In the genomic region with DNA sequence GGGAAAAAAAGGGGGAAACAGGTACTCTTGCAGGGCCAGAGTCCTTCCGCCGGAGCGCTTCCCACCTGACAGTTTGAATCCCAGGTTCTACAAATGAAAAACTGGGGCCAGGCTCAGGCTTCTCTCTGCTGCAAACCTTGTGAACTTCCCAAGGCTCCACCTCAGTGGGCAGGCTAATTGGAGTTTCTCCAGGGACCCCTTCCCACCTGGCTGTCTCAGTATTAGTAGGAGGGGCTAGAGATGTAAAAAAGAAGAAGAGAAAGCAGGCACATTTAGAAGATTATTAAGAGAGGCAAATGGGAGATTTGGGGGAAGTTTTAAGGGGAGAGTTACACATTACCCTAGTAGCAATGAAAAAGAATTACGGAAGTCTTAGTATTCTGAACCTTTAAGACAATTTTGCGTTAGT, we compare ENCODE assay signal across 8 cellular contexts. TPM values are rescaled to one million over a fixed set of nuclear protein-coding genes. Genes with fewer than 3 reads are reported as not detected.
A peak's percentile ranks its signal among the peaks of the same experiment; 100 is the strongest.
DNase-seq lines count a peak whose midpoint lies in the region; ATAC-seq and TF ChIP-seq lines count a peak whose summit lies in the region.

No MANE protein-coding gene starts in this region.

- H3K4me3 ChIP-seq in mammary epithelial cell (replicated peaks in 1 of 3; ENCODE audit: insufficient read depth in 1 of 3, low read depth in 2 of 3, low read length in 3 of 3) = peak overlapping the region; percentile 46 to 82 (median 64)
- peak overlapping the region; percentile 75 for H3K4me3 ChIP-seq in mononuclear cell (ENCODE audit: low read length)

- intact Hi-C loops in mammary epithelial cell (cut with micrococcal nuclease) = no loop called here

- BruUV-seq in mammary epithelial cell (replicated peaks; lab: Mats Ljungman, UMichigan) = no TSS peak

- peak overlapping the region; percentile 67 for H2AFZ ChIP-seq in mammary epithelial cell (ENCODE audit: low read depth, low read length)

- 0% methylated on average over 2 of the region's 5 CpGs for WGBS in mammary epithelial cell (ENCODE audit: low coverage, missing lambda C conversion rate)

- no peak for TF ChIP-seq CTCF in mammary epithelial cell (conservative IDR thresholded peaks at IDR 0.05 in 1 of 2, IDR thresholded peaks at IDR 0.05 in 1 of 2; ENCODE audit: extremely low read depth in 1 of 2, insufficient read depth in 1 of 2, low read depth in 1 of 2, low read length in 2 of 2)

- H3K27ac ChIP-seq in mammary epithelial cell (ENCODE audit: insufficient read depth, low read depth, low read length) = peak overlapping the region; percentile 90

- peak; percentile 22 for ATAC-seq in GM18873 (IDR thresholded peaks at IDR 0.05; ENCODE audit: low FRiP score, unreplicated experiment)
- ATAC-seq in HG03432 (IDR thresholded peaks at IDR 0.05; ENCODE audit: unreplicated experiment) = no peak
- no peak for ATAC-seq in GM18868 (IDR thresholded peaks at IDR 0.05; ENCODE audit: unreplicated experiment)
- no peak for ATAC-seq in HG02884 (IDR thresholded peaks at IDR 0.05; ENCODE audit: unreplicated experiment)

- no peaks in the 10 kb centered on the region for H4K20me1 ChIP-seq in mammary epithelial cell (ENCODE audit: insufficient read depth, low read length)

- H3K27me3 ChIP-seq in mammary epithelial cell (ENCODE audit: insufficient read depth, low read length) (no peaks in the 10 kb centered on the region), mononuclear cell (ENCODE audit: insufficient read depth, low read length) (no peaks in the 10 kb centered on the region)

- dilution Hi-C loops in mammary epithelial cell (cut with HindIII; ENCODE audit: low sequenced_read_pairs) = no loop called here

- H3K9me3 ChIP-seq in mammary epithelial cell (replicated peaks; ENCODE audit: insufficient read depth, low read length) (no peaks in the 10 kb centered on the region), mononuclear cell (ENCODE audit: low read depth, low read length) (no peaks in the 10 kb centered on the region)

- H3K9ac ChIP-seq in mammary epithelial cell (ENCODE audit: insufficient read depth, low read length) = peak overlapping the region; percentile 81

- H3K79me2 ChIP-seq in mammary epithelial cell (ENCODE audit: insufficient read depth, low read length) = peaks cover 13% of the 10 kb centered on the region

- DNase-seq in NOMO-1 treated with DMSO at 0.1 percent for 48 hours (lab: John Stamatoyannopoulos, UW; ENCODE audit: unreplicated experiment) = peak; percentile 73
- DNase-seq in mammary epithelial cell = peak; percentile 33
- DNase-seq in dedifferentiated amniotic fluid mesenchymal stem cell (ENCODE audit: extremely low spot score) = no peak

- H3K36me3 ChIP-seq in mammary epithelial cell (ENCODE audit: insufficient read depth, low read length) = no peaks in the 10 kb centered on the region

- H3K4me1 ChIP-seq in mammary epithelial cell (ENCODE audit: insufficient read depth, low read length) = peaks cover 39% of the 10 kb centered on the region
- H3K4me1 ChIP-seq in mononuclear cell (ENCODE audit: insufficient read depth, low read length) = peaks cover 41% of the 10 kb centered on the region

- peak overlapping the region; percentile 97 for H3K4me2 ChIP-seq in mammary epithelial cell (ENCODE audit: insufficient read depth, low read depth, low read length)

- CTCF ChIA-PET in mammary epithelial cell (lab: Charles Lee; ENCODE audit: low non-redundant PET) = no interaction called here

- in situ Hi-C loops in mammary epithelial cell (cut with MboI; ENCODE audit: low sequenced_read_pairs in 2 of 2) = no loop called here

RNA-seq across cellular contexts. Expression of gene CLEC2D, which starts 20.0 kb away (rescaled TPM):
- total RNA-seq in mammary epithelial cell (1 to 10 TPM; 3.8 to 4.6 TPM), mononuclear cell (167 TPM)
- polyA plus RNA-seq in mammary epithelial cell = 0.57 TPM
- polyA minus RNA-seq in mammary epithelial cell = 0.21 TPM

RNA-seq across cellular contexts. Expression of gene KLRB1, which starts 41.8 kb away (rescaled TPM):
- total RNA-seq in mammary epithelial cell (not detected), mononuclear cell (45.7 TPM)
- polyA plus RNA-seq in mammary epithelial cell = not detected
- not detected for polyA minus RNA-seq in mammary epithelial cell

Comparison
In these comparisons a context has a peak if more than half of its experiments do, and no peak if none do; other contexts are left out.
1. RNA of gene CLEC2D, which starts 20.0 kb away (total RNA-seq): 167 TPM in mononuclear cell (single experiment); 3.8 to 4.6 TPM in mammary epithelial cell; every median in the first group is over 10 times any median in the second.
2. RNA of gene KLRB1, which starts 41.8 kb away (total RNA-seq): 45.7 TPM in mononuclear cell (single experiment); not detected in mammary epithelial cell; every median in the first group is over 10 times any median in the second.